21 cellular contexts compared by ENCODE assay signal in genomic region chr9:6968271-6968670, GRCh38.
DNase-seq lines count a peak whose midpoint lies in the region; ATAC-seq and TF ChIP-seq lines count a peak whose summit lies in the region.
"Had no signal": no experiment of that assay in that cellular context is flagged by ENCODE, and none has a peak within 500 bp of the region (broad histone marks: within the 10 kb centered on the region; RNA-seq: fewer than 3 reads in every experiment).

No MANE protein-coding gene starts in this region.

- H3K79me1 ChIP-seq in IMR-90 (ENCODE audit: low read depth in 1 of 2, low read length in 2 of 2): peaks cover 0 to 3% of the 10 kb centered on the region in 2 experiments; a peak in 2 of 4 replicates

- no peak overlapping the region for H2AK5ac ChIP-seq in IMR-90 (ENCODE audit: low read depth, low read length)

- H3K4ac ChIP-seq in IMR-90 (ENCODE audit: low read depth, low read length): no peak overlapping the region

- no peaks in the 10 kb centered on the region for H3K4me1 ChIP-seq in IMR-90 (ENCODE audit: control insufficient read depth, insufficient read depth, low read length)
- H3K4me1 ChIP-seq: ascending aorta, tibial nerve had no signal

- no peaks in the 10 kb centered on the region for H3K27me3 ChIP-seq in IMR-90 (ENCODE audit: control insufficient read depth, insufficient read depth, low read length)
- H3K27me3 ChIP-seq: ascending aorta, BE2C, tibial nerve had no signal

- in situ Hi-C loops in IMR-90 (cut with MboI; ENCODE audit: low sequenced_read_pairs): no loop called here

- no peak overlapping the region for H2BK20ac ChIP-seq in IMR-90 (ENCODE audit: low read depth, low read length)

- H2BK120ac ChIP-seq in IMR-90 (ENCODE audit: low read depth, low read length): no peak overlapping the region

- H3K23ac ChIP-seq in IMR-90 (ENCODE audit: low read depth, low read length): no peak overlapping the region

- dilution Hi-C loops in IMR-90 (cut with HindIII; ENCODE audit: low sequenced_read_pairs, unreplicated experiment): no loop called here

- CTCF ChIA-PET in IMR-90 (lab: Yijun Ruan, JAX): no interaction called here

- H4K5ac ChIP-seq in IMR-90 (ENCODE audit: low read depth, low read length): no peak overlapping the region

- POLR2A ChIA-PET in IMR-90 (lab: Charles Lee; ENCODE audit: unreplicated experiment): no interaction called here

- DNase-seq in IMR-90: peak; percentile 47
- DNase-seq in astrocyte of the hippocampus (ENCODE audit: low read depth, low spot score): peak; percentile 51
- DNase-seq in fibroblast of villous mesenchyme (ENCODE audit: low read depth): peak; percentile 72
- peak; percentile 71 for DNase-seq in renal cortical epithelial cell (ENCODE audit: low read depth)
- no peak for DNase-seq in iPS-NIHi7 (ENCODE audit: extremely low spot score)
- DNase-seq in inferior parietal cortex (ENCODE audit: extremely low spot score): no peak
- DNase-seq in cerebellar nuclear complex (lab: John Stamatoyannopoulos, UW): no peak
- DNase-seq: activated CD4-positive, alpha-beta memory T cell treated with anti-CD3 and anti-CD28 coated beads, Interleukin-2, amount 10 ng/mL, durations not matched to agents 7 days and 5 days; activated CD4-positive, CD25-positive, alpha-beta regulatory T cell; activated naive CD4-positive, alpha-beta T cell treated with anti-CD3 and anti-CD28 coated beads, Interleukin-2, amount 10 ng/mL, durations not matched to agents 7 days and 5 days; activated T-cell treated with anti-CD3 and anti-CD28 coated beads, Interleukin-2, amount 50 U/mL, for 24 hours; BE2C; COR-L47; mammary epithelial cell; NCI-H1694 treated with DMSO at 0.1 percent for 48 hours; NCI-H226; stimulated activated CD4-positive, alpha-beta T cell treated with anti-CD3 and anti-CD28 coated beads, Interleukin-1b, Interleukin-23, amount 100 ng/mL, for 48 hours; stimulated activated naive CD4-positive, alpha-beta T cell; T-helper 9 cell had no signal

- no peak overlapping the region for H3K18ac ChIP-seq in IMR-90 (ENCODE audit: low read depth, low read length)

- no peak for TF ChIP-seq RAD21 in IMR-90 (IDR thresholded peaks at IDR 0.05; ENCODE audit: low read length)

- BruUV-seq in IMR-90 (replicated peaks; lab: Mats Ljungman, UMichigan): no TSS peak

- H3K36me3 ChIP-seq in IMR-90 (ENCODE audit: control insufficient read depth, insufficient read depth, low read length): no peaks in the 10 kb centered on the region
- H3K36me3 ChIP-seq: ascending aorta, BE2C, tibial nerve had no signal

- intact Hi-C loops in IMR-90 (cut with micrococcal nuclease): no loop called here

- H3K9me1 ChIP-seq in IMR-90 (ENCODE audit: insufficient read depth, low read length): no peaks in the 10 kb centered on the region

- no CpG with 5 or more reads among the region's 3 CpGs for WGBS in IMR-90 (ENCODE audit: extremely low coverage in 2 of 2, insufficient read length in 1 of 2), 2 experiments

- H3K14ac ChIP-seq in IMR-90 (replicated peaks; ENCODE audit: low read depth, low read length): no peak overlapping the region

- no peak overlapping the region for H2AK9ac ChIP-seq in IMR-90 (replicated peaks; ENCODE audit: low read depth, low read length, poor library complexity)

- H3K27ac ChIP-seq in IMR-90 (ENCODE audit: insufficient read depth, low read length): no peak overlapping the region
- H3K27ac ChIP-seq: ascending aorta, tibial nerve had no signal

- H4K20me1 ChIP-seq in IMR-90 (ENCODE audit: insufficient read depth, low read length): no peaks in the 10 kb centered on the region

- ATAC-seq in IMR-90 (ENCODE audit: low read depth): peak; percentile 71

- H4K91ac ChIP-seq in IMR-90 (ENCODE audit: insufficient read depth, low read depth, low read length): no peak overlapping the region

- no peak overlapping the region for H3K9ac ChIP-seq in IMR-90 (ENCODE audit: low read depth, low read length)

- no peak overlapping the region for H2BK5ac ChIP-seq in IMR-90 (ENCODE audit: low read depth, low read length, poor library complexity, severe bottlenecking)

- H2AFZ ChIP-seq in IMR-90 (replicated peaks; ENCODE audit: low read length, poor library complexity): no peak overlapping the region

- H3K56ac ChIP-seq in IMR-90 (ENCODE audit: extremely low read depth, insufficient read depth, low read length): no peak overlapping the region

- H3K4me3 ChIP-seq in IMR-90 (ENCODE audit: insufficient read depth, low read depth, low read length) (no peak overlapping the region), fibroblast of villous mesenchyme (ENCODE audit: low read depth, low read length) (no peak overlapping the region)
- H3K4me3 ChIP-seq: ascending aorta, tibial nerve had no signal

- no peak overlapping the region; the same call in 1 of the 2 replicates for H3K4me2 ChIP-seq in IMR-90 (ENCODE audit: low read depth, low read length)

- TF ChIP-seq CTCF in IMR-90 (conservative IDR thresholded peaks at IDR 0.05; ENCODE audit: low read depth, low read length) (no peak), fibroblast of villous mesenchyme (IDR thresholded peaks at IDR 0.05; ENCODE audit: insufficient read depth, low read depth, low read length) (no peak)

- no peak for TF ChIP-seq POLR2A in IMR-90 (IDR thresholded peaks at IDR 0.05; ENCODE audit: low read depth, low read length)

- H3K9me3 ChIP-seq in IMR-90 (ENCODE audit: control insufficient read depth, insufficient read depth, low read length): no peaks in the 10 kb centered on the region
- H3K9me3 ChIP-seq: ascending aorta, BE2C, tibial nerve had no signal

- no peak overlapping the region for H4K8ac ChIP-seq in IMR-90 (ENCODE audit: low read depth in 2 of 2, low read length in 2 of 2)

- no peak overlapping the region for H2BK15ac ChIP-seq in IMR-90 (ENCODE audit: low read depth, low read length)

TF ChIP-seq in IMR-90, 13 proteins besides CTCF, POLR2A, EP300 and RAD21:
- no peak for TF ChIP-seq NFE2L2 (IDR thresholded peaks at IDR 0.05; ENCODE audit: low read depth, low read length)
- TF ChIP-seq MAFK (IDR thresholded peaks at IDR 0.05; ENCODE audit: low read depth, low read length): peak; percentile 60
- TF ChIP-seq FOS (IDR thresholded peaks at IDR 0.05; ENCODE audit: low read depth, low read length): no peak

Comparison
In these comparisons a context has a peak if more than half of its experiments do, and no peak if none do; other contexts are left out.
1. DNase-seq: peak in IMR-90 (single experiment), astrocyte of the hippocampus (single experiment), fibroblast of villous mesenchyme (single experiment) and renal cortical epithelial cell (single experiment); none in iPS-NIHi7 (single experiment), inferior parietal cortex (single experiment) and cerebellar nuclear complex (0 of 2).